In the genomic region with DNA sequence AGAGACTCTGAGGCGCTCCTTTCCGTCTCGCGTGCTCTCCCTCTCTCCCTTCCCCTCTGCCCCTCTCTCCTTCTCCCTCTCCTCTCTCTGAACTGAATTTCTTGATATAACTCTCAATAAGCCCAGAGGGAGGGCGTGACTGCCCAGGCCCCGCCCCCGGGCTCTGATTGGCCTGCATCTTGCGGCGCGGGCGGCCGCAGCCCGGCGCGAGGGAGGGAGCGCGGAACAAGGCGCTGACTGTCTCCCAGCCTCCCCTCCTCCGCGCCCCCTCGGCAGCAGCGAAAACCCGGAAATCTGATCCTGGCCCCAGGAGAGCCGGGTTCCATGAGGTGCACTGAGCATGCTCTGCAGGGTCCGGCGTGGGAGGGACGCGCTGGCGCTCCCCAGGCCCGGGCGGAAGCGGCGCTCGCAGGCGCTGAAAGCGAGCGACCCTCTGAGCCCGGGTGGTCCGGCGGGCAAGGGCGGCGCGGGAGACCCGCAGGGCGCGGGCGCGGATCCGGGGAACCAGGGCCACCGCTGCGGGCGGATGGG, we compare ENCODE assay signal across 1 cellular context.
A peak's percentile ranks its signal among the peaks of the same experiment; 100 is the strongest.
TF ChIP-seq lines count a peak whose summit lies in the region.

A gene with protein sequence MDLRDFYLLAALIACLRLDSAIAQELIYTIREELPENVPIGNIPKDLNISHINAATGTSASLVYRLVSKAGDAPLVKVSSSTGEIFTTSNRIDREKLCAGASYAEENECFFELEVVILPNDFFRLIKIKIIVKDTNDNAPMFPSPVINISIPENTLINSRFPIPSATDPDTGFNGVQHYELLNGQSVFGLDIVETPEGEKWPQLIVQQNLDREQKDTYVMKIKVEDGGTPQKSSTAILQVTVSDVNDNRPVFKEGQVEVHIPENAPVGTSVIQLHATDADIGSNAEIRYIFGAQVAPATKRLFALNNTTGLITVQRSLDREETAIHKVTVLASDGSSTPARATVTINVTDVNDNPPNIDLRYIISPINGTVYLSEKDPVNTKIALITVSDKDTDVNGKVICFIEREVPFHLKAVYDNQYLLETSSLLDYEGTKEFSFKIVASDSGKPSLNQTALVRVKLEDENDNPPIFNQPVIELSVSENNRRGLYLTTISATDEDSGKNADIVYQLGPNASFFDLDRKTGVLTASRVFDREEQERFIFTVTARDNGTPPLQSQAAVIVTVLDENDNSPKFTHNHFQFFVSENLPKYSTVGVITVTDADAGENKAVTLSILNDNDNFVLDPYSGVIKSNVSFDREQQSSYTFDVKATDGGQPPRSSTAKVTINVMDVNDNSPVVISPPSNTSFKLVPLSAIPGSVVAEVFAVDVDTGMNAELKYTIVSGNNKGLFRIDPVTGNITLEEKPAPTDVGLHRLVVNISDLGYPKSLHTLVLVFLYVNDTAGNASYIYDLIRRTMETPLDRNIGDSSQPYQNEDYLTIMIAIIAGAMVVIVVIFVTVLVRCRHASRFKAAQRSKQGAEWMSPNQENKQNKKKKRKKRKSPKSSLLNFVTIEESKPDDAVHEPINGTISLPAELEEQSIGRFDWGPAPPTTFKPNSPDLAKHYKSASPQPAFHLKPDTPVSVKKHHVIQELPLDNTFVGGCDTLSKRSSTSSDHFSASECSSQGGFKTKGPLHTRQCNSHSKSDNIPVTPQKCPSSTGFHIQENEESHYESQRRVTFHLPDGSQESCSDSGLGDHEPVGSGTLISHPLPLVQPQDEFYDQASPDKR (N-terminal part only) (minus strand): TSS at position 94 of the 531 bp plus-strand sequence. CDS start 1,896 bp downstream, outside the sequence.

TF ChIP-seq in HepG2, 621 proteins besides CTCF, POLR2A, EP300 and RAD21 (continued from another document and continues in another):
- no peak for TF ChIP-seq ZNF318 (CRISPR knock-in tag; IDR thresholded peaks at IDR 0.05)
- no peak for TF ChIP-seq ZBTB49 (CRISPR knock-in tag; IDR thresholded peaks at IDR 0.05; ENCODE audit: borderline replicate concordance)
- TF ChIP-seq ZNF256 (CRISPR knock-in tag; conservative IDR thresholded peaks at IDR 0.05) = no peak
- TF ChIP-seq YY1 (IDR thresholded peaks at IDR 0.05; ENCODE audit: insufficient read depth, insufficient replicate concordance, low read depth, low read length) = peak; percentile 77
- TF ChIP-seq ZSCAN29 (CRISPR knock-in tag; conservative IDR thresholded peaks at IDR 0.05) = 0 out of 2 replicates have a peak, but pooled peaks have one; percentile 16
- TF ChIP-seq ZNF766 (CRISPR knock-in tag; IDR thresholded peaks at IDR 0.05; ENCODE audit: borderline replicate concordance) = 0 out of 2 replicates have a peak, but pooled peaks have one; percentile 34
- TF ChIP-seq ZNF468 (CRISPR knock-in tag; IDR thresholded peaks at IDR 0.05) = no peak
- no peak for TF ChIP-seq NFE2 (CRISPR knock-in tag; IDR thresholded peaks at IDR 0.05)
- TF ChIP-seq GPN1 (CRISPR knock-in tag; IDR thresholded peaks at IDR 0.05; ENCODE audit: borderline replicate concordance) = no peak
- no peak for TF ChIP-seq ZNF33A (CRISPR knock-in tag; IDR thresholded peaks at IDR 0.05; ENCODE audit: borderline replicate concordance)
- TF ChIP-seq KMT2B (CRISPR knock-in tag; IDR thresholded peaks at IDR 0.05) = peak; percentile 58; the same call in 1 of the 2 replicates
- TF ChIP-seq HOXA9 (CRISPR knock-in tag; IDR thresholded peaks at IDR 0.05; ENCODE audit: borderline replicate concordance) = 0 out of 2 replicates have a peak, but pooled peaks have one; percentile 27
- no peak for TF ChIP-seq ZNF354B (CRISPR knock-in tag; IDR thresholded peaks at IDR 0.05)
- TF ChIP-seq GTF3A (CRISPR knock-in tag; conservative IDR thresholded peaks at IDR 0.05) = no peak
- no peak for TF ChIP-seq NAIF1 (CRISPR knock-in tag; IDR thresholded peaks at IDR 0.05; ENCODE audit: borderline replicate concordance)
- no peak for TF ChIP-seq KLF13 (CRISPR knock-in tag; IDR thresholded peaks at IDR 0.05)
- TF ChIP-seq ZNF768 (CRISPR knock-in tag; IDR thresholded peaks at IDR 0.05) = peak; percentile 45; the same call in 1 of the 2 replicates
- TF ChIP-seq ZNF331 (CRISPR knock-in tag; IDR thresholded peaks at IDR 0.05) = peak; percentile 85; the same call in 1 of the 2 replicates
- no peak for TF ChIP-seq ZNF260 (CRISPR knock-in tag; IDR thresholded peaks at IDR 0.05; ENCODE audit: borderline replicate concordance, low read depth)
- TF ChIP-seq, protein P1, sequence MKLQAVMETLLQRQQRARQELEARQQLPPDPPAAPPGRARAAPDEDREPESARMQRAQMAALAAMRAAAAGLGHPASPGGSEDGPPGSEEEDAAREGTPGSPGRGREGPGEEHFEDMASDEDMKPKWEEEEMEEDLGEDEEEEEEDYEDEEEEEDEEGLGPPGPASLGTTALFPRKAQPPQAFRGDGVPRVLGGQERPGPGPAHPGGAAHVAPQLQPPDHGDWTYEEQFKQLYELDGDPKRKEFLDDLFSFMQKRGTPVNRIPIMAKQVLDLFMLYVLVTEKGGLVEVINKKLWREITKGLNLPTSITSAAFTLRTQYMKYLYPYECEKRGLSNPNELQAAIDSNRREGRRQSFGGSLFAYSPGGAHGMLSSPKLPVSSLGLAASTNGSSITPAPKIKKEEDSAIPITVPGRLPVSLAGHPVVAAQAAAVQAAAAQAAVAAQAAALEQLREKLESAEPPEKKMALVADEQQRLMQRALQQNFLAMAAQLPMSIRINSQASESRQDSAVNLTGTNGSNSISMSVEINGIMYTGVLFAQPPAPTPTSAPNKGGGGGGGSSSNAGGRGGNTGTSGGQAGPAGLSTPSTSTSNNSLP (IDR thresholded peaks at IDR 0.05; ENCODE audit: low read depth, low read length) = no peak
- TF ChIP-seq POGZ (CRISPR knock-in tag; IDR thresholded peaks at IDR 0.05) = peak; percentile 95
- TF ChIP-seq ZBTB25 (CRISPR knock-in tag; IDR thresholded peaks at IDR 0.05) = peak; percentile 50; the same call in 1 of the 2 replicates
- TF ChIP-seq BHLHE40 (IDR thresholded peaks at IDR 0.05; ENCODE audit: low read length) = no peak
- TF ChIP-seq ZNF10 (CRISPR knock-in tag; IDR thresholded peaks at IDR 0.05; ENCODE audit: borderline replicate concordance, low read depth) = no peak
- TF ChIP-seq HDAC1 (CRISPR knock-in tag; IDR thresholded peaks at IDR 0.05) = peak; percentile 33; the same call in 1 of the 2 replicates
- no peak for TF ChIP-seq MAFF (IDR thresholded peaks at IDR 0.05; ENCODE audit: low read depth, low read length)
- TF ChIP-seq SMARCE1 (IDR thresholded peaks at IDR 0.05; ENCODE audit: borderline replicate concordance) = no peak
- no peak for TF ChIP-seq KLF11 (CRISPR knock-in tag; IDR thresholded peaks at IDR 0.05)
- TF ChIP-seq, protein P2, sequence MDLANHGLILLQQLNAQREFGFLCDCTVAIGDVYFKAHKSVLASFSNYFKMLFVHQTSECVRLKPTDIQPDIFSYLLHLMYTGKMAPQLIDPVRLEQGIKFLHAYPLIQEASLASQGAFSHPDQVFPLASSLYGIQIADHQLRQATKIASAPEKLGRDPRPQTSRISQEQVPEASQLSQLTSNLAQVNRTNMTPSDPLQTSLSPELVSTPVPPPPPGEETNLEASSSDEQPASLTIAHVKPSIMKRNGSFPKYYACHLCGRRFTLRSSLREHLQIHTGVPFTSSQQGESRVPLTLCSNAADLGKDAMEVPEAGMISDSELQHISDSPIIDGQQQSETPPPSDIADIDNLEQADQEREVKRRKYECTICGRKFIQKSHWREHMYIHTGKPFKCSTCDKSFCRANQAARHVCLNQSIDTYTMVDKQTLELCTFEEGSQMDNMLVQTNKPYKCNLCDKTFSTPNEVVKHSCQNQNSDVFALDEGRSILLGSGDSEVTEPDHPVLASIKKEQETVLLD (CRISPR knock-in tag; IDR thresholded peaks at IDR 0.05; ENCODE audit: low read depth) = no peak
- TF ChIP-seq JDP2 (CRISPR knock-in tag; IDR thresholded peaks at IDR 0.05; ENCODE audit: borderline replicate concordance) = no peak
- no peak for TF ChIP-seq ZNF496 (CRISPR knock-in tag; IDR thresholded peaks at IDR 0.05; ENCODE audit: insufficient replicate concordance)
- no peak for TF ChIP-seq ATM (IDR thresholded peaks at IDR 0.05; ENCODE audit: borderline replicate concordance)
- no peak for TF ChIP-seq JUNB (CRISPR knock-in tag; IDR thresholded peaks at IDR 0.05; ENCODE audit: borderline replicate concordance)
- TF ChIP-seq ZNF138 (CRISPR knock-in tag; IDR thresholded peaks at IDR 0.05; ENCODE audit: low read depth) = no peak
- no peak for TF ChIP-seq RARA (CRISPR knock-in tag; IDR thresholded peaks at IDR 0.05)
- no peak for TF ChIP-seq ZNF3 (CRISPR knock-in tag; IDR thresholded peaks at IDR 0.05)
- no peak for TF ChIP-seq TSC22D2 (CRISPR knock-in tag; IDR thresholded peaks at IDR 0.05; ENCODE audit: borderline replicate concordance)
- TF ChIP-seq ZNF660 (CRISPR knock-in tag; IDR thresholded peaks at IDR 0.05; ENCODE audit: borderline replicate concordance, low read depth) = no peak
- no peak for TF ChIP-seq NR3C1 (CRISPR knock-in tag; IDR thresholded peaks at IDR 0.05)
- 0 out of 2 replicates have a peak, but pooled peaks have one; percentile 39 for TF ChIP-seq FOXO1 (CRISPR knock-in tag; IDR thresholded peaks at IDR 0.05)
- TF ChIP-seq, protein P3, sequence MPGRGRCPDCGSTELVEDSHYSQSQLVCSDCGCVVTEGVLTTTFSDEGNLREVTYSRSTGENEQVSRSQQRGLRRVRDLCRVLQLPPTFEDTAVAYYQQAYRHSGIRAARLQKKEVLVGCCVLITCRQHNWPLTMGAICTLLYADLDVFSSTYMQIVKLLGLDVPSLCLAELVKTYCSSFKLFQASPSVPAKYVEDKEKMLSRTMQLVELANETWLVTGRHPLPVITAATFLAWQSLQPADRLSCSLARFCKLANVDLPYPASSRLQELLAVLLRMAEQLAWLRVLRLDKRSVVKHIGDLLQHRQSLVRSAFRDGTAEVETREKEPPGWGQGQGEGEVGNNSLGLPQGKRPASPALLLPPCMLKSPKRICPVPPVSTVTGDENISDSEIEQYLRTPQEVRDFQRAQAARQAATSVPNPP (CRISPR knock-in tag; IDR thresholded peaks at IDR 0.05) = no peak
